In the genomic region with DNA sequence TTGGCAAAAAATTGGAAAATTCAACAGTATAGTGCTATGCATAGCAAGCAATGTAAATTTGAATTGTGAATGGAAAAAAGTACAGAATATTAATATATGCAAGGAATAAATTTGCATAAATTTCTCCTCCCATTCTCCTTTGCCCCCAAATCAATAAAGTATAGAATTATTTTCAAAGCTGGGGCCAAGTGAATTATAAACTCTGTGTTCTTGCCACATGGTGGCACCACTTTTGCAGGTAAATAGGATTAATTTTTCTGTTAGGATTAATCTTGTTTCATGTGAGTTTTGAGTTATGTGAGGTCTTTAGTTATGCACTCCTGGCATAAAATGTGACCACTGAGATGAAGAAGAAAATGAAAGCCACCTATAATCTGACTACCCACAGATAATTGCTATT, we compare ENCODE assay signal across 9 cellular contexts. TPM values are rescaled to one million over a fixed set of nuclear protein-coding genes. Genes with fewer than 3 reads are reported as not detected.
A peak's percentile ranks its signal among the peaks of the same experiment; 100 is the strongest.
DNase-seq lines count a peak whose midpoint lies in the region; ATAC-seq, FAIRE-seq and TF ChIP-seq lines count a peak whose summit lies in the region.
"Had no signal": no experiment of that assay in that cellular context is flagged by ENCODE, and none has a peak within 500 bp of the region (broad histone marks: within the 10 kb centered on the region; RNA-seq: fewer than 3 reads in every experiment).

No MANE protein-coding gene starts in this region.

- TF ChIP-seq CTCF in bronchial epithelial cell (IDR thresholded peaks at IDR 0.05; ENCODE audit: insufficient read depth, low read length, severe bottlenecking) = no peak
- peak; percentile 56 for TF ChIP-seq CTCF in neural cell (IDR thresholded peaks at IDR 0.05; ENCODE audit: poor library complexity, severe bottlenecking)
- TF ChIP-seq CTCF in testis (IDR thresholded peaks at IDR 0.05) = peak in 1 of 3 experiments; percentile 8

- H4K20me1 ChIP-seq in neural cell (ENCODE audit: insufficient read depth) = no peaks in the 10 kb centered on the region
- H4K20me1 ChIP-seq: BLaER1 treated with 17β-estradiol and CSF1 and Interleukin-3, amounts not matched to agents 10 nM and 100 nM had no signal

- no peaks in the 10 kb centered on the region for H3K27me3 ChIP-seq in bronchial epithelial cell (ENCODE audit: control insufficient read depth, insufficient read depth, low read length)
- no peaks in the 10 kb centered on the region for H3K27me3 ChIP-seq in neural cell (ENCODE audit: insufficient read depth, low read depth, low read length)
- no peaks in the 10 kb centered on the region for H3K27me3 ChIP-seq in testis
- H3K27me3 ChIP-seq: BLaER1 treated with 17β-estradiol and CSF1 and Interleukin-3, amounts not matched to agents 10 nM and 100 nM had no signal

- H3K79me2 ChIP-seq in neural cell (replicated peaks; ENCODE audit: insufficient read depth, low read length) = no peaks in the 10 kb centered on the region

- H3K4me2 ChIP-seq in neural cell (ENCODE audit: low read length) = no peak overlapping the region
- H3K4me2 ChIP-seq: BLaER1 treated with 17β-estradiol and CSF1 and Interleukin-3, amounts not matched to agents 10 nM and 100 nM had no signal

- H3K27ac ChIP-seq in neural cell (ENCODE audit: low read length) = no peak overlapping the region
- no peak overlapping the region for H3K27ac ChIP-seq in testis
- H3K27ac ChIP-seq: BLaER1 treated with 17β-estradiol and CSF1 and Interleukin-3, amounts not matched to agents 10 nM and 100 nM had no signal

- H3K9me3 ChIP-seq in neural cell (ENCODE audit: low read length) (no peaks in the 10 kb centered on the region), testis (no peaks in the 10 kb centered on the region)
- H3K9me3 ChIP-seq: BLaER1 treated with 17β-estradiol and CSF1 and Interleukin-3, amounts not matched to agents 10 nM and 100 nM had no signal

- H3K9me2 ChIP-seq in neural cell (ENCODE audit: insufficient read depth, low read length) = no peaks in the 10 kb centered on the region

- FAIRE-seq in bronchial epithelial cell (lab: Jason Lieb, UNC) = no peak

- ATAC-seq in esophagus mucosa = no peak

- no peak overlapping the region for H3K4me3 ChIP-seq in bronchial epithelial cell (ENCODE audit: low read depth, low read length)
- no peak overlapping the region for H3K4me3 ChIP-seq in neural cell (ENCODE audit: low read length)
- no peak overlapping the region for H3K4me3 ChIP-seq in testis
- H3K4me3 ChIP-seq: BLaER1 treated with 17β-estradiol and CSF1 and Interleukin-3, amounts not matched to agents 10 nM and 100 nM had no signal

- H3K36me3 ChIP-seq in bronchial epithelial cell (ENCODE audit: control insufficient read depth, insufficient read depth, low read length) (no peaks in the 10 kb centered on the region), neural cell (ENCODE audit: insufficient read depth, low read length) (peaks cover 7% of the 10 kb centered on the region), testis (ENCODE audit: low read depth, missing control alignments) (no peaks in the 10 kb centered on the region)

- no peak for TF ChIP-seq POLR2A in testis (IDR thresholded peaks at IDR 0.05)

- no peak for TF ChIP-seq EP300 in neural cell (conservative IDR thresholded peaks at IDR 0.05; ENCODE audit: poor library complexity, severe bottlenecking)

- H3F3A ChIP-seq in neural cell (ENCODE audit: insufficient read depth, low read length, poor library complexity, severe bottlenecking) = no peaks in the 10 kb centered on the region

- no peak overlapping the region for H2AFZ ChIP-seq in neural cell (ENCODE audit: low read depth, low read length)

- no peak overlapping the region for H3K9ac ChIP-seq in neural cell (ENCODE audit: low read length)
- H3K9ac ChIP-seq: BLaER1 treated with 17β-estradiol and CSF1 and Interleukin-3, amounts not matched to agents 10 nM and 100 nM had no signal

- DNase-seq in NCI-H1694 treated with DMSO at 0.1 percent for 48 hours (lab: John Stamatoyannopoulos, UW) (peak; percentile 4), NCI-H1694 (lab: John Stamatoyannopoulos, UW) (no peak), Kasumi-1 (lab: John Stamatoyannopoulos, UW) (peak; percentile 22 to 35), bronchial epithelial cell (ENCODE audit: low read depth) (peak; percentile 20), nucleus accumbens (lab: John Stamatoyannopoulos, UW) (no peak), testis (no peak)

- intact Hi-C loops in testis (cut with DNase I; ENCODE audit: low total_unique reads) = no loop called here

- TF ChIP-seq RAD21 in neural cell (conservative IDR thresholded peaks at IDR 0.05) = peak; percentile 51

- H3K4me1 ChIP-seq in testis = no peaks in the 10 kb centered on the region
- H3K4me1 ChIP-seq: BLaER1 treated with 17β-estradiol and CSF1 and Interleukin-3, amounts not matched to agents 10 nM and 100 nM had no signal

TF ChIP-seq in neural cell, 6 proteins besides CTCF, POLR2A, EP300 and RAD21:
- no peak for TF ChIP-seq POLR2AphosphoS5 (IDR thresholded peaks at IDR 0.05)
- peak; percentile 57 for TF ChIP-seq SMC3 (conservative IDR thresholded peaks at IDR 0.05; ENCODE audit: poor library complexity)

RNA-seq across cellular contexts. Expression of gene COPS4, which starts 19.9 kb away (rescaled TPM):
- total RNA-seq in bronchial epithelial cell = 41.6 and 42.2 TPM in 2 replicates
- polyA plus RNA-seq in neural cell = 77.7 and 80.8 TPM in 2 replicates
- 125 and 130 TPM in 2 replicates for polyA minus RNA-seq in neural cell
- total RNA-seq in esophagus mucosa = 24.6 TPM
- total RNA-seq in testis = 100 to 1,000 TPM in 1 of 2 donors, 10 to 100 TPM in 1; 73.2 to 100 TPM
- polyA plus RNA-seq in testis (ENCODE audit: insufficient read depth, low read depth, low replicate concordance) = 87.6 TPM

RNA-seq across cellular contexts. Expression of gene LIN54, which starts 44.3 kb away (rescaled TPM):
- total RNA-seq in bronchial epithelial cell = 6.6 and 9.6 TPM in 2 replicates
- polyA plus RNA-seq in neural cell = 7.3 and 9.1 TPM in 2 replicates
- polyA minus RNA-seq in neural cell = 34.3 and 35.1 TPM in 2 replicates
- 12.0 TPM for total RNA-seq in esophagus mucosa
- 10 to 100 TPM; 14.5 to 14.6 TPM for total RNA-seq in testis
- 13.2 TPM for polyA plus RNA-seq in testis (ENCODE audit: insufficient read depth, low read depth, low replicate concordance)

RNA-seq across cellular contexts. Expression of gene PLAC8, which starts 59.6 kb away (rescaled TPM):
- total RNA-seq in bronchial epithelial cell (0.79 and 4.4 TPM in 2 replicates), esophagus mucosa (11.2 TPM), testis (1 to 10 TPM in 1 of 2 donors, under 1 TPM in 1; 0.55 to 1.3 TPM)
- polyA plus RNA-seq in neural cell (not detected in 2 replicates), testis (ENCODE audit: insufficient read depth, low read depth, low replicate concordance) (2.0 TPM)
- polyA minus RNA-seq in neural cell = not detected in 2 replicates

Comparison
In these comparisons a context has a peak if more than half of its experiments do, and no peak if none do; other contexts are left out.
1. DNase-seq: peak in NCI-H1694 treated with DMSO at 0.1 percent for 48 hours (single experiment), Kasumi-1 (2 of 2) and bronchial epithelial cell (single experiment); none in NCI-H1694 (single experiment), nucleus accumbens (0 of 56) and testis (single experiment).